17 cellular contexts compared by ENCODE assay signal in the genomic region with DNA sequence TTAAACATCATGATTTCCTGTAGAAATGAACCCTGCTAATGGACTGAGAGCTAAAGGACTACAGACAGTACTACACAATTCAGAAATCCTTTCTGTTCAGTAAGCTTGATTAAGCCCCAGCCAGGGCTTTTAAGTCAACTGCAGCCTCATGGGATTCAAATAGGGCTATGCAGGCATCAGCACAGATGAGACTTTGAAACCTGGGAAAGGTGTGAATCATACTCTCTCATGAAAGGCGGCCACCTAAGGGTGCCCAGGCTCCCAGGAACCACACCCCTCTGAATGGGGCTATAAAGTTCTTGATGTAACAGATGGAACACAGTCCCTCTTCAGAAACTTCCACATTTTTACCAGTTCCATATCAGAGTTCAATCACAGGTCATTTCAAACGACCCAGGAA. TPM values are rescaled to one million over a fixed set of nuclear protein-coding genes. Genes with fewer than 3 reads are reported as not detected.
DNase-seq lines count a peak whose midpoint lies in the region; ATAC-seq and TF ChIP-seq lines count a peak whose summit lies in the region.
"Had no signal": no experiment of that assay in that cellular context is flagged by ENCODE, and none has a peak within 500 bp of the region (broad histone marks: within the 10 kb centered on the region; RNA-seq: fewer than 3 reads in every experiment).

No MANE protein-coding gene starts in this region.

- H3K4me1 ChIP-seq in left ventricle myocardium inferior (peaks cover 99% of the 10 kb centered on the region), upper lobe of left lung (peaks cover 42 to 71% (median 51%) of the 10 kb centered on the region in 4 donors)

- ATAC-seq in HG03378 (IDR thresholded peaks at IDR 0.05; ENCODE audit: unreplicated experiment) = no peak
- no peak for ATAC-seq in upper lobe of left lung (ENCODE audit: low FRiP score in 2 of 2)
- ATAC-seq: activated CD4-positive, CD25-positive, alpha-beta regulatory T cell treated with anti-CD3 and anti-CD28 coated beads, Interleukin-2, amount 50 U/mL, for 24 hours; T-helper 17 cell had no signal

- TF ChIP-seq CTCF in left ventricle myocardium inferior (IDR thresholded peaks at IDR 0.05; ENCODE audit: borderline replicate concordance) = no peak
- TF ChIP-seq CTCF in glutamatergic neuron (IDR thresholded peaks at IDR 0.05; ENCODE audit: partially characterized antibody, unreplicated experiment) = no peak
- TF ChIP-seq CTCF in upper lobe of left lung (IDR thresholded peaks at IDR 0.05) = no peak

- DNase-seq in left ventricle myocardium inferior = no peak
- no peak for DNase-seq in cardiac septum (ENCODE audit: low spot score)
- peak; percentile 85 for DNase-seq in NCI-H748 (lab: John Stamatoyannopoulos, UW; ENCODE audit: unreplicated experiment)
- no peak for DNase-seq in glutamatergic neuron
- no peak for DNase-seq in AML-193 (lab: John Stamatoyannopoulos, UW)
- DNase-seq in cerebellar cortex (ENCODE audit: low spot score) = no peak
- DNase-seq in upper lobe of left lung = no peak
- DNase-seq: activated naive CD4-positive, alpha-beta T cell treated with anti-CD3 and anti-CD28 coated beads for 36 hours; effector memory CD4-positive, alpha-beta T cell; foreskin fibroblast; sigmoid colon; stimulated activated CD4-positive, alpha-beta T cell treated with anti-CD3 and anti-CD28 coated beads, Interleukin-4, amount 100 ng/mL, for 4 hours; T-helper 17 cell had no signal

- H3K4me1 Mint-ChIP-seq in glutamatergic neuron (ENCODE audit: low read depth, unreplicated experiment) = peaks cover 70% of the 10 kb centered on the region

- H3K36me3 ChIP-seq in left ventricle myocardium inferior (no peaks in the 10 kb centered on the region), upper lobe of left lung (no peaks in the 10 kb centered on the region)
- H3K36me3 ChIP-seq: sigmoid colon, tibial nerve had no signal

- H3K27me3 Mint-ChIP-seq in glutamatergic neuron (ENCODE audit: unreplicated experiment) = peaks cover 4% of the 10 kb centered on the region

- no peak overlapping the region for H3K27ac Mint-ChIP-seq in glutamatergic neuron (ENCODE audit: unreplicated experiment)
- H3K27ac Mint-ChIP-seq: activated naive CD4-positive, alpha-beta T cell treated with anti-CD3 and anti-CD28 coated beads for 36 hours; T-helper 17 cell had no signal

- TF ChIP-seq EP300 in upper lobe of left lung (IDR thresholded peaks at IDR 0.05) = no peak

- H3K27ac ChIP-seq in left ventricle myocardium inferior (replicated peaks) (peak overlapping the region; percentile 82), upper lobe of left lung (peak overlapping the region in 2 of 4 donors; percentile 64 to 76)

- no peaks in the 10 kb centered on the region for H3K9me3 ChIP-seq in left ventricle myocardium inferior (replicated peaks)
- H3K9me3 ChIP-seq in upper lobe of left lung = no peaks in the 10 kb centered on the region
- H3K9me3 ChIP-seq: sigmoid colon, tibial nerve had no signal

- H3K4me3 ChIP-seq in left ventricle myocardium inferior = no peak overlapping the region
- no peak overlapping the region for H3K4me3 ChIP-seq in upper lobe of left lung
- H3K4me3 ChIP-seq: sigmoid colon, tibial nerve had no signal

- H3K9me3 Mint-ChIP-seq in glutamatergic neuron (ENCODE audit: unreplicated experiment) = no peaks in the 10 kb centered on the region
- H3K9me3 Mint-ChIP-seq: activated naive CD4-positive, alpha-beta T cell treated with anti-CD3 and anti-CD28 coated beads for 36 hours; neural crest cell had no signal

- TF ChIP-seq POLR2A in upper lobe of left lung (IDR thresholded peaks at IDR 0.05) = no peak

- peak overlapping the region; percentile 32 for H3K4me3 Mint-ChIP-seq in glutamatergic neuron (ENCODE audit: unreplicated experiment)
- H3K4me3 Mint-ChIP-seq: activated naive CD4-positive, alpha-beta T cell treated with anti-CD3 and anti-CD28 coated beads for 36 hours; T-helper 17 cell had no signal

- H3K36me3 Mint-ChIP-seq in glutamatergic neuron (ENCODE audit: unreplicated experiment) = no peaks in the 10 kb centered on the region

- intact Hi-C loops in left ventricle myocardium inferior (cut with micrococcal nuclease) = loop anchor here (10.0 kb wide), 3 partner anchors 58 to 188 kb away; no protein-coding TSS in a partner anchor
- intact Hi-C loops in cardiac septum (cut with DNase I) = loop anchor here (5.0 to 10.0 kb wide), 3 partner anchors 35 to 868 kb away; no protein-coding TSS in a partner anchor

- no peaks in the 10 kb centered on the region for H3K27me3 ChIP-seq in left ventricle myocardium inferior (ENCODE audit: low read depth)
- H3K27me3 ChIP-seq in upper lobe of left lung = no peaks in the 10 kb centered on the region
- H3K27me3 ChIP-seq: sigmoid colon, tibial nerve had no signal

- WGBS in upper lobe of left lung, 2 donors = 36 to 47% methylated on average over 2 of the region's 2 CpGs

RNA-seq across cellular contexts. Expression of gene SIPA1L2, which starts 7.6 kb away (rescaled TPM):
- 127 TPM for total RNA-seq in left ventricle myocardium inferior
- 98.7 TPM for total RNA-seq in cardiac septum
- 177 TPM for total RNA-seq in glutamatergic neuron (ENCODE audit: unreplicated experiment)
- 10 to 100 TPM; 23.3 to 51.3 (median 34.2) TPM for total RNA-seq in upper lobe of left lung
